Comparison of ENCODE assay signal across 9 cellular contexts in the genomic region with DNA sequence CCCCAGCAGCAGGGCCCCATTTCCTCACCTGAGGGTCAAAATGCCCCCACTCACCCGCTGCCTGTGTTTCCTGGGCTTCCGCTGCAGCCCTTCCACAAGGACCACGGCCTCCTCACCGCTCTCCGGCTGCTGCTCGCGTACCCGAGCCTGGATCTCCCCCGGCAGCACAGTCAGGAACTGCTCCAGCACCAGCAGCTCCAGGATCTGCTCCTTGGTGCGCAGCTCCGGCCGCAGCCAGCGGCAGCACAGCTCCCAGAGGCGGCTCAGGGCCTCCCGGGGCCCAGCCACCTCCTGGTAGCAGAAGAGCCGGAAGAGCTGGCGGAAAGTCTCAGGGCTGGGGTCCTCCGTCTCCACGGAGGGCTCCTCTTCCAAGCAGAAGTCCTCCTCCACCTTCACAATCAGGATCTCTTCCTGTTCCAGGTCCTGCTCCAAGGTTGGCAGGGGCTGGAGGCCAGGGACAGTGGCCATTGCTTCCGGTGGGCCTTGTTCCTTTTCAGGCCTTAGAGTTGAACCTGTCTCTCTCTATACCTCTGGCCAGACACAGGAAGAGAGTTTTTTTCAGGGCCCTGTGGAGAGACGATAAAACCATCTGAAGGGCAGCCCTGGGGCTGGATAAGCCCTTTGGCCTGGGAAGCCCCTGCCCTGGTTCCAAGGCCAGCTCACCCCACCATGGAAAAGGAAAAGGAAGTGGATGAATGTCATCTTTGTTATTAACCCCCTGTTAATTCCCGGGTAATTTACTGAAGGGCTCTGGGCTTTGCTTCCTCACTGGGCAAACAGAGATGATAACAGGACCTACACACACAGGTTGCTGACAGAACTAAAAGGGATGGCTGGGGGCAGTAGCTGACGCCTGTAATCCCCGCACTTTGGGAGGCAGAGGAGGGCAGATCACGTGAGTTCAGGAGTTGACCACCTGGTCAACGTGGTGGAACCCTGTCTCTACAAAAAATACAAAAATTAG. TPM values are rescaled to one million over a fixed set of nuclear protein-coding genes. Genes with fewer than 3 reads are reported as not detected.
A peak's percentile ranks its signal among the peaks of the same experiment; 100 is the strongest.
DNase-seq lines count a peak whose midpoint lies in the region; ATAC-seq and TF ChIP-seq lines count a peak whose summit lies in the region.
"Had no signal": no experiment of that assay in that cellular context is flagged by ENCODE, and none has a peak within 500 bp of the region (broad histone marks: within the 10 kb centered on the region; RNA-seq: fewer than 3 reads in every experiment).

No MANE protein-coding gene starts in this region.

- TF ChIP-seq CTCF in RWPE2 (IDR thresholded peaks at IDR 0.05; ENCODE audit: poor library complexity, severe bottlenecking) (no peak), esophagus muscularis mucosa (IDR thresholded peaks at IDR 0.05) (no peak), parathyroid adenoma (IDR thresholded peaks at IDR 0.05) (no peak)

- H3K27me3 ChIP-seq in RWPE2 (ENCODE audit: insufficient read depth, poor library complexity, severe bottlenecking) (no peaks in the 10 kb centered on the region), esophagus muscularis mucosa (no peaks in the 10 kb centered on the region), parathyroid adenoma (ENCODE audit: control insufficient read depth, insufficient read depth, low read length) (no peaks in the 10 kb centered on the region)

- H3K4me2 ChIP-seq in parathyroid adenoma (ENCODE audit: low read length), result peak overlapping the region; percentile 88

- peaks cover 4% of the 10 kb centered on the region for H3K79me2 ChIP-seq in parathyroid adenoma

- 72% methylated on average over 23 of the region's 26 CpGs for WGBS in esophagus muscularis mucosa

- H3K4me3 ChIP-seq in RWPE2 (ENCODE audit: severe bottlenecking) (peak overlapping the region; percentile 68), esophagus muscularis mucosa (peak overlapping the region; percentile 89 to 95 (median 94)), parathyroid adenoma (ENCODE audit: low read depth, low read length) (peak overlapping the region; percentile 85)

- intact Hi-C loops in esophagus muscularis mucosa (cut with DNase I), result loop anchor here (5.0 kb wide), 3 partner anchors 37 to 82 kb away; partner anchors contain the start of genes GLYR1, ROGDI and UBN1

- H3K4me1 ChIP-seq in ES-I3 (ENCODE audit: insufficient read depth, low read length), result no peaks in the 10 kb centered on the region
- peaks cover 7% of the 10 kb centered on the region for H3K4me1 ChIP-seq in RWPE2 (ENCODE audit: insufficient read depth, poor library complexity, severe bottlenecking)
- H3K4me1 ChIP-seq in esophagus muscularis mucosa, result peaks cover 35 to 59% (median 43%) of the 10 kb centered on the region in 4 donors
- H3K4me1 ChIP-seq in parathyroid adenoma, result peaks cover 6% of the 10 kb centered on the region

- H3K9me3 ChIP-seq in ES-I3 (ENCODE audit: control insufficient read depth, insufficient read depth, low read length) (no peaks in the 10 kb centered on the region), RWPE2 (ENCODE audit: severe bottlenecking) (no peaks in the 10 kb centered on the region), esophagus muscularis mucosa (no peaks in the 10 kb centered on the region), parathyroid adenoma (ENCODE audit: control insufficient read depth, low read length) (no peaks in the 10 kb centered on the region)

- peak overlapping the region; percentile 65 for H3K27ac ChIP-seq in RWPE2 (ENCODE audit: poor library complexity, severe bottlenecking)
- peak overlapping the region; percentile 86 to 91 (median 90) for H3K27ac ChIP-seq in esophagus muscularis mucosa (replicated peaks in 1 of 4)
- peak overlapping the region; percentile 71 for H3K27ac ChIP-seq in parathyroid adenoma

- peak overlapping the region; percentile 96 for H2AFZ ChIP-seq in parathyroid adenoma

- H3K36me3 ChIP-seq in ES-I3 (ENCODE audit: insufficient read depth, low read length), result no peaks in the 10 kb centered on the region
- peaks cover 40% of the 10 kb centered on the region for H3K36me3 ChIP-seq in RWPE2 (ENCODE audit: low read depth)
- H3K36me3 ChIP-seq in esophagus muscularis mucosa, result peaks cover 20 to 47% (median 47%) of the 10 kb centered on the region in 4 donors
- H3K36me3 ChIP-seq in parathyroid adenoma (ENCODE audit: control insufficient read depth, insufficient read depth, low read length), result no peaks in the 10 kb centered on the region

- TF ChIP-seq EP300 in esophagus muscularis mucosa (IDR thresholded peaks at IDR 0.05), result no peak

- H3K9ac ChIP-seq in ES-I3 (ENCODE audit: low read depth, low read length) (peak overlapping the region; percentile 98; the same call in 1 of the 2 replicates), parathyroid adenoma (no peak overlapping the region)

- ATAC-seq in RWPE2 (ENCODE audit: low read depth), result no peak

- DNase-seq in RWPE2 (ENCODE audit: low spot score) (no peak), esophagus muscularis mucosa (ENCODE audit: extremely low spot score) (no peak), kidney tubule cell (ENCODE audit: low spot score) (no peak), HCEC 1CT (no peak), ecto neural progenitor cell (ENCODE audit: low spot score) (no peak), NCI-H774 (lab: John Stamatoyannopoulos, UW) (no peak)

- TF ChIP-seq POLR2A in esophagus muscularis mucosa (IDR thresholded peaks at IDR 0.05; ENCODE audit: low read depth), result no peak

RNA-seq across cellular contexts. Expression of gene ZNF500, which starts 1.2 kb away (rescaled TPM):
- 10 to 100 TPM in 2 of 4 donors, 1 to 10 TPM in 2; 7.5 to 19.4 (median 13.9) TPM for total RNA-seq in esophagus muscularis mucosa

RNA-seq across cellular contexts. Expression of gene SEPTIN12, which starts 22.4 kb away (rescaled TPM):
- total RNA-seq in esophagus muscularis mucosa, result 1 to 10 TPM in 1 of 4 donors, not detected in 3; 1.7 TPM
- total RNA-seq: T-helper 1 cell treated with Interleukin-12 subunit alpha and Interleukin-12 subunit beta and Interleukin-4 antibody, amounts not matched to agents 30 ng/mL and 1 ng/mL, for 36 hours had no signal

RNA-seq across cellular contexts. Expression of gene SMIM22, which starts 29.4 kb away (rescaled TPM):
- not detected for total RNA-seq in esophagus muscularis mucosa
- total RNA-seq: T-helper 1 cell treated with Interleukin-12 subunit alpha and Interleukin-12 subunit beta and Interleukin-4 antibody, amounts not matched to agents 30 ng/mL and 1 ng/mL, for 36 hours had no signal

RNA-seq across cellular contexts. Expression of gene DNAAF8, which starts 31.5 kb away (rescaled TPM):
- 1 to 10 TPM in 2 of 4 donors, under 1 TPM in 2; 0.42 to 1.7 (median 0.94) TPM for total RNA-seq in esophagus muscularis mucosa
- total RNA-seq: T-helper 1 cell treated with Interleukin-12 subunit alpha and Interleukin-12 subunit beta and Interleukin-4 antibody, amounts not matched to agents 30 ng/mL and 1 ng/mL, for 36 hours had no signal

RNA-seq across cellular contexts. Expression of gene ANKS3, which starts 31.7 kb away (rescaled TPM):
- 10 to 100 TPM; 17.0 to 29.0 (median 24.7) TPM for total RNA-seq in esophagus muscularis mucosa
